In genomic region chr2:231331533-231331932, GRCh38 we compare ENCODE assay signal across 20 cellular contexts.
DNase-seq lines count a peak whose midpoint lies in the region; ATAC-seq and TF ChIP-seq lines count a peak whose summit lies in the region.
"Had no signal": no experiment of that assay in that cellular context is flagged by ENCODE, and none has a peak within 500 bp of the region (broad histone marks: within the 10 kb centered on the region; RNA-seq: fewer than 3 reads in every experiment).

No MANE protein-coding gene starts in this region.

- no peak overlapping the region for H3K9ac ChIP-seq in endodermal cell (ENCODE audit: extremely low read depth, low read length, poor library complexity, severe bottlenecking)
- H3K9ac ChIP-seq: BLaER1, GM23248 had no signal

- H3K4me3 ChIP-seq in right atrium auricular region (no peak overlapping the region), endodermal cell (ENCODE audit: low read length) (no peak overlapping the region)
- H3K4me3 ChIP-seq: BLaER1, GM23248 had no signal

- DNase-seq in right atrium auricular region (ENCODE audit: low spot score) (peak; percentile 47), Right ventricle myocardium superior (no peak), endodermal cell (peak; percentile 13), mesenteric fat pad (ENCODE audit: low spot score) (peak; percentile 65), ureter (ENCODE audit: low spot score) (peak; percentile 13), kidney glomerular epithelial cell (lab: John Stamatoyannopoulos, UW) (no peak)
- DNase-seq: Caco-2; CD4-positive, CD25-positive, alpha-beta regulatory T cell; CD8-positive, alpha-beta T cell; DMS153; DND-41; GM23248; H7; HCEC 1CT had no signal

- no peaks in the 10 kb centered on the region for H3K9me3 Mint-ChIP-seq in endodermal cell
- H3K9me3 Mint-ChIP-seq: CD4-positive, CD25-positive, alpha-beta regulatory T cell; CD8-positive, alpha-beta T cell had no signal

- no peaks in the 10 kb centered on the region for H3K9me3 ChIP-seq in right atrium auricular region
- H3K9me3 ChIP-seq in endodermal cell (ENCODE audit: control insufficient read depth, low read length) = no peaks in the 10 kb centered on the region
- H3K9me3 ChIP-seq: BLaER1, Caco-2 had no signal

- H3K4me1 ChIP-seq in right atrium auricular region (no peaks in the 10 kb centered on the region), endodermal cell (ENCODE audit: control insufficient read depth, insufficient read depth, low read length) (peaks cover 9% of the 10 kb centered on the region)
- H3K4me1 ChIP-seq: BLaER1, Caco-2 had no signal

- no peak overlapping the region for H3K27ac Mint-ChIP-seq in endodermal cell
- H3K27ac Mint-ChIP-seq: B cell; CD8-positive, alpha-beta T cell had no signal

- intact Hi-C loops in Right ventricle myocardium superior (cut with DNase I) = no loop called here

- no peaks in the 10 kb centered on the region for H3K36me3 ChIP-seq in right atrium auricular region
- no peaks in the 10 kb centered on the region for H3K36me3 ChIP-seq in endodermal cell (ENCODE audit: control insufficient read depth, insufficient read depth, low read length)
- H3K36me3 ChIP-seq: BLaER1 had no signal

- H3K27ac ChIP-seq in right atrium auricular region (no peak overlapping the region), endodermal cell (ENCODE audit: low read depth, low read length) (no peak overlapping the region)
- H3K27ac ChIP-seq: 22Rv1, BLaER1, C4-2B, GM23248 had no signal

- peaks cover 39% of the 10 kb centered on the region for H3K36me3 Mint-ChIP-seq in endodermal cell (ENCODE audit: low read depth)
- H3K36me3 Mint-ChIP-seq: CD4-positive, CD25-positive, alpha-beta regulatory T cell; CD8-positive, alpha-beta T cell had no signal

- no peak overlapping the region for H3K4me3 Mint-ChIP-seq in endodermal cell
- H3K4me3 Mint-ChIP-seq: B cell; CD4-positive, CD25-positive, alpha-beta regulatory T cell; CD8-positive, alpha-beta T cell had no signal

- 80 to 81% methylated on average over 6 to 7 of the region's 7 CpGs for WGBS in endodermal cell (ENCODE audit: insufficient coverage in 1 of 2, insufficient read length in 1 of 2), 2 experiments

- H3K27me3 ChIP-seq in right atrium auricular region = no peaks in the 10 kb centered on the region
- no peaks in the 10 kb centered on the region for H3K27me3 ChIP-seq in endodermal cell (ENCODE audit: control insufficient read depth, insufficient read depth, low read length, poor library complexity, severe bottlenecking)
- H3K27me3 ChIP-seq: BLaER1 had no signal

- TF ChIP-seq CTCF in right atrium auricular region (IDR thresholded peaks at IDR 0.05) = no peak
- TF ChIP-seq CTCF in endodermal cell (conservative IDR thresholded peaks at IDR 0.05) = no peak

- H3K27me3 Mint-ChIP-seq in endodermal cell (ENCODE audit: insufficient read depth) = no peaks in the 10 kb centered on the region
- H3K27me3 Mint-ChIP-seq: B cell; CD4-positive, CD25-positive, alpha-beta regulatory T cell had no signal

- no peak for ATAC-seq in Right ventricle myocardium superior (ENCODE audit: poor library complexity)
- ATAC-seq in HG02884 (IDR thresholded peaks at IDR 0.05; ENCODE audit: unreplicated experiment) = no peak
- no peak for ATAC-seq in HG03432 (IDR thresholded peaks at IDR 0.05; ENCODE audit: unreplicated experiment)
- ATAC-seq: CD8-positive, alpha-beta T cell had no signal

- H3K4me1 Mint-ChIP-seq in endodermal cell = peaks cover 22% of the 10 kb centered on the region
- H3K4me1 Mint-ChIP-seq: B cell; CD4-positive, CD25-positive, alpha-beta regulatory T cell had no signal

Comparison
In these comparisons a context has a peak if more than half of its experiments do, and no peak if none do; other contexts are left out.
1. DNase-seq: peak in right atrium auricular region (single experiment), endodermal cell (single experiment), mesenteric fat pad (single experiment) and ureter (single experiment); none in Right ventricle myocardium superior (single experiment) and kidney glomerular epithelial cell (single experiment).